ENCODE assay signal across 12 cellular contexts in the genomic region with DNA sequence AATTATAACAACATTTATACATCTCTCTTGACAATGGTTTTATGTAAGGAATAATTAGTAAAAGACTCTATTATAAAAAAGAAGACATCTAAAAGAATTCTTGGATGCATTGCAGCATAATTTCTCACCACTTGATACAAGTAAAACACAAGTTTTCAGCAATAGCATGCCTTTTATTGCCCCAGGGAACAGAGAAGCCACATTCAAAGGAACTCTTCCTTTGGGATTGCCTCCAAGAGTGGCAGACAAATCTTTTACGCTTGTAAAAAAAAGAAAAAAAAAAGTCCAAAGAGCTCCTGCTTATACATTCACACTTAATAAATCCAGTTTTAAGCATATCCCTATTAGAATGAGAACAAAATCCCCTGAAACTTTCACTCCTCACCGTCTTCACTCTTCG.
DNase-seq lines count a peak whose midpoint lies in the region; FAIRE-seq lines count a peak whose summit lies in the region.
"Had no signal": no experiment of that assay in that cellular context is flagged by ENCODE, and none has a peak within 500 bp of the region (broad histone marks: within the 10 kb centered on the region; RNA-seq: fewer than 3 reads in every experiment).

No MANE protein-coding gene starts in this region.

- FAIRE-seq in GM19239 (lab: Jason Lieb, UNC): no peak
- FAIRE-seq: A549, GM12891 had no signal

- DNase-seq in EL: peak; percentile 10
- peak; percentile 4 for DNase-seq in NCI-H69 (lab: John Stamatoyannopoulos, UW)
- peak; percentile 53 for DNase-seq in foreskin melanocyte
- DNase-seq in AG08395 (ENCODE audit: low spot score): no peak
- DNase-seq in GM19239 (ENCODE audit: insufficient read length, low spot score): no peak
- DNase-seq in RPMI8226: no peak
- DNase-seq: AML-193; CD4-positive, CD25-positive, alpha-beta regulatory T cell; HCEC 1CT; HFFc6 had no signal

Comparison
In these comparisons a context has a peak if more than half of its experiments do, and no peak if none do; other contexts are left out.
1. DNase-seq: peak in EL (single experiment), NCI-H69 (single experiment) and foreskin melanocyte (single experiment); none in AG08395 (single experiment), GM19239 (single experiment) and RPMI8226 (single experiment).